ENCODE assay signal across 1 cellular context in genomic region chr2:164896226-164896625, GRCh38.
TF ChIP-seq lines count a peak whose summit lies in the region.

No MANE protein-coding gene starts in this region.

TF ChIP-seq in GM23338, 12 proteins besides CTCF, POLR2A, EP300 and RAD21:
- TF ChIP-seq ETS1 (IDR thresholded peaks at IDR 0.05) (no peak), EZH2phosphoT487 (IDR thresholded peaks at IDR 0.05; ENCODE audit: unreplicated experiment) (no peak), ZNF462 (CRISPR knock-in tag; IDR thresholded peaks at IDR 0.05) (no peak), CREB1 (CRISPR knock-in tag; IDR thresholded peaks at IDR 0.05; ENCODE audit: low read depth) (no peak), ZNF331 (CRISPR knock-in tag; IDR thresholded peaks at IDR 0.05; ENCODE audit: low read depth) (no peak), STAT1 (IDR thresholded peaks at IDR 0.05; ENCODE audit: unreplicated experiment) (no peak), POLR2AphosphoS5 (IDR thresholded peaks at IDR 0.05; ENCODE audit: low read depth) (no peak), ZNF114 (CRISPR knock-in tag; IDR thresholded peaks at IDR 0.05) (no peak)
